30 cellular contexts compared by ENCODE assay signal in genomic region chr12:10928746-10929286, GRCh38. TPM values are rescaled to one million over a fixed set of nuclear protein-coding genes. Genes with fewer than 3 reads are reported as not detected.
"Had no signal": no experiment of that assay in that cellular context is flagged by ENCODE, and none has a peak within 500 bp of the region (broad histone marks: within the 10 kb centered on the region; RNA-seq: fewer than 3 reads in every experiment).

PRH2 (plus strand) TSS chr12:10929236; CDS start chr12:10929274, 38 bp downstream.

- H3K27ac ChIP-seq: heart right ventricle, hepatocyte, lower lobe of right lung, pancreas, prostate gland, sigmoid colon, spleen, suprapubic skin, thoracic aorta, tibial artery, upper lobe of right lung, uterus had no signal

- H3K36me3 ChIP-seq: heart right ventricle, lower lobe of right lung, pancreas, prostate gland, sigmoid colon, spleen, suprapubic skin, thoracic aorta, tibial artery, upper lobe of right lung, uterus had no signal

- ATAC-seq: heart right ventricle; left colon; left ventricle myocardium superior; lower lobe of right lung; naive thymus-derived CD8-positive, alpha-beta T cell; pancreas; right cardiac atrium; stimulated activated effector memory CD8-positive, alpha-beta T cell treated with anti-CD3 and anti-CD28 coated beads, Interleukin-12 subunit alpha, Interleukin-12 subunit beta, amount 100 ng/mL, for 72 hours; upper lobe of right lung had no signal

- DNase-seq: heart right ventricle; kidney; left colon; left ventricle myocardium superior; lower lobe of right lung; mammary epithelial cell; mesenchymal stem cell; naive thymus-derived CD8-positive, alpha-beta T cell; nucleus accumbens; pancreas; posterior cingulate gyrus; retina; right cardiac atrium; sigmoid colon; small intestine; spleen; stimulated activated CD4-positive, alpha-beta T cell treated with anti-CD3 and anti-CD28 coated beads, Interleukin-4, amount 100 ng/mL, for 24 hours; stimulated activated naive CD4-positive, alpha-beta T cell; tibial artery; trophoblast cell; upper lobe of right lung; uterus had no signal

- H3K4me2 ChIP-seq: hepatocyte had no signal

- H3K27me3 ChIP-seq: heart right ventricle, hepatocyte, pancreas, sigmoid colon, spleen, suprapubic skin, tibial artery, upper lobe of right lung, uterus had no signal

- H3K9me3 ChIP-seq: heart right ventricle, lower lobe of right lung, pancreas, prostate gland, sigmoid colon, spleen, suprapubic skin, thoracic aorta, tibial artery, upper lobe of right lung, uterus had no signal

- FAIRE-seq: kidney, pancreas, small intestine had no signal

- H2AFZ ChIP-seq: hepatocyte had no signal

- H3K4me1 ChIP-seq: lower lobe of right lung, pancreas, prostate gland, sigmoid colon, spleen, suprapubic skin, tibial artery, upper lobe of right lung, uterus had no signal

- H3K79me2 ChIP-seq: hepatocyte had no signal

- H3K4me3 ChIP-seq: heart right ventricle, hepatocyte, lower lobe of right lung, pancreas, prostate gland, sigmoid colon, spleen, suprapubic skin, thoracic aorta, tibial artery, upper lobe of right lung, uterus had no signal

RNA-seq across cellular contexts. Expression of gene PRH2, which starts in this region (rescaled TPM):
- total RNA-seq: heart right ventricle; hepatocyte; kidney; left colon; left ventricle myocardium superior; lower lobe of right lung; mammary epithelial cell; mucosa of gallbladder; naive thymus-derived CD8-positive, alpha-beta T cell; neural crest cell; pancreas; spleen; subcutaneous adipose tissue; thoracic aorta; upper lobe of right lung; uterus had no signal
- polyA plus RNA-seq: heart right ventricle; hepatocyte; naive thymus-derived CD8-positive, alpha-beta T cell; right cardiac atrium; sigmoid colon; small intestine had no signal
